Comparison of ENCODE assay signal across 1 cellular context in the genomic region with DNA sequence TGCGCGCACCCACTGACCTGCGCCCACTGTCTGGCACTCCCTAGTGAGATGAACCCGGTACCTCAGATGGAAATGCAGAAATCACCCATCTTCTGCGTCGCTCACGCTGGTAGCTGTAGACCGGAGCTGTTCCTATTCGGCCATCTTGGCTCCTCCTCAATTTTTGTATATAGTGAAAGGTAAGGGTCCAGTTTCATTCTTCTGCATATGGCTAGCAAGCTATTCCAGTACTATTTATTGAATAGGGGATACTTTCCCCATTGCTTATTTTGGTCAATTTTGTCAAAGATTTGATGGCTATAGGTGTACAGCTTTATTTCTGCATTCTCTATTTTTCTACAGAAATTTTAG.
A peak's percentile ranks its signal among the peaks of the same experiment; 100 is the strongest.
TF ChIP-seq lines count a peak whose summit lies in the region.
"Not testable (repeated sequence)": the region's sequence is repeated elsewhere in the genome, so short reads cannot be mapped to it uniquely, and the experiment has no call there.

No MANE protein-coding gene starts in this region.

TF ChIP-seq in K562, 482 proteins besides CTCF, POLR2A, EP300 and RAD21:
- TF ChIP-seq NRF1 (conservative IDR thresholded peaks at IDR 0.05 in 1 of 2, IDR thresholded peaks at IDR 0.05 in 1 of 2) (peak in 1 of 2 experiments; percentile 1; a peak in 1 of 4 replicates), ZBTB9 (CRISPR knock-in tag; IDR thresholded peaks at IDR 0.05) (0 out of 2 replicates have a peak, but pooled peaks have one; percentile 42), CEBPB (tag; IDR thresholded peaks at IDR 0.05) (0 out of 2 replicates have a peak, but pooled peaks have one; percentile 13), SMARCE1 (IDR thresholded peaks at IDR 0.05) (0 out of 2 replicates have a peak, but pooled peaks have one; percentile 7), L3MBTL2 (IDR thresholded peaks at IDR 0.05) (peak; percentile 29; the same call in 1 of the 2 replicates), EP400 (IDR thresholded peaks at IDR 0.05) (0 out of 2 replicates have a peak, but pooled peaks have one; percentile 25), NR2C2 (tag; IDR thresholded peaks at IDR 0.05) (0 out of 2 replicates have a peak, but pooled peaks have one; percentile 26), POLR2H (tag; IDR thresholded peaks at IDR 0.05; ENCODE audit: low read depth) (peak; percentile 67)
- TF ChIP-seq, protein P1, sequence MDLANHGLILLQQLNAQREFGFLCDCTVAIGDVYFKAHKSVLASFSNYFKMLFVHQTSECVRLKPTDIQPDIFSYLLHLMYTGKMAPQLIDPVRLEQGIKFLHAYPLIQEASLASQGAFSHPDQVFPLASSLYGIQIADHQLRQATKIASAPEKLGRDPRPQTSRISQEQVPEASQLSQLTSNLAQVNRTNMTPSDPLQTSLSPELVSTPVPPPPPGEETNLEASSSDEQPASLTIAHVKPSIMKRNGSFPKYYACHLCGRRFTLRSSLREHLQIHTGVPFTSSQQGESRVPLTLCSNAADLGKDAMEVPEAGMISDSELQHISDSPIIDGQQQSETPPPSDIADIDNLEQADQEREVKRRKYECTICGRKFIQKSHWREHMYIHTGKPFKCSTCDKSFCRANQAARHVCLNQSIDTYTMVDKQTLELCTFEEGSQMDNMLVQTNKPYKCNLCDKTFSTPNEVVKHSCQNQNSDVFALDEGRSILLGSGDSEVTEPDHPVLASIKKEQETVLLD (IDR thresholded peaks at IDR 0.05) = 0 out of 2 replicates have a peak, but pooled peaks have one; percentile 4
- TF ChIP-seq, protein P2, sequence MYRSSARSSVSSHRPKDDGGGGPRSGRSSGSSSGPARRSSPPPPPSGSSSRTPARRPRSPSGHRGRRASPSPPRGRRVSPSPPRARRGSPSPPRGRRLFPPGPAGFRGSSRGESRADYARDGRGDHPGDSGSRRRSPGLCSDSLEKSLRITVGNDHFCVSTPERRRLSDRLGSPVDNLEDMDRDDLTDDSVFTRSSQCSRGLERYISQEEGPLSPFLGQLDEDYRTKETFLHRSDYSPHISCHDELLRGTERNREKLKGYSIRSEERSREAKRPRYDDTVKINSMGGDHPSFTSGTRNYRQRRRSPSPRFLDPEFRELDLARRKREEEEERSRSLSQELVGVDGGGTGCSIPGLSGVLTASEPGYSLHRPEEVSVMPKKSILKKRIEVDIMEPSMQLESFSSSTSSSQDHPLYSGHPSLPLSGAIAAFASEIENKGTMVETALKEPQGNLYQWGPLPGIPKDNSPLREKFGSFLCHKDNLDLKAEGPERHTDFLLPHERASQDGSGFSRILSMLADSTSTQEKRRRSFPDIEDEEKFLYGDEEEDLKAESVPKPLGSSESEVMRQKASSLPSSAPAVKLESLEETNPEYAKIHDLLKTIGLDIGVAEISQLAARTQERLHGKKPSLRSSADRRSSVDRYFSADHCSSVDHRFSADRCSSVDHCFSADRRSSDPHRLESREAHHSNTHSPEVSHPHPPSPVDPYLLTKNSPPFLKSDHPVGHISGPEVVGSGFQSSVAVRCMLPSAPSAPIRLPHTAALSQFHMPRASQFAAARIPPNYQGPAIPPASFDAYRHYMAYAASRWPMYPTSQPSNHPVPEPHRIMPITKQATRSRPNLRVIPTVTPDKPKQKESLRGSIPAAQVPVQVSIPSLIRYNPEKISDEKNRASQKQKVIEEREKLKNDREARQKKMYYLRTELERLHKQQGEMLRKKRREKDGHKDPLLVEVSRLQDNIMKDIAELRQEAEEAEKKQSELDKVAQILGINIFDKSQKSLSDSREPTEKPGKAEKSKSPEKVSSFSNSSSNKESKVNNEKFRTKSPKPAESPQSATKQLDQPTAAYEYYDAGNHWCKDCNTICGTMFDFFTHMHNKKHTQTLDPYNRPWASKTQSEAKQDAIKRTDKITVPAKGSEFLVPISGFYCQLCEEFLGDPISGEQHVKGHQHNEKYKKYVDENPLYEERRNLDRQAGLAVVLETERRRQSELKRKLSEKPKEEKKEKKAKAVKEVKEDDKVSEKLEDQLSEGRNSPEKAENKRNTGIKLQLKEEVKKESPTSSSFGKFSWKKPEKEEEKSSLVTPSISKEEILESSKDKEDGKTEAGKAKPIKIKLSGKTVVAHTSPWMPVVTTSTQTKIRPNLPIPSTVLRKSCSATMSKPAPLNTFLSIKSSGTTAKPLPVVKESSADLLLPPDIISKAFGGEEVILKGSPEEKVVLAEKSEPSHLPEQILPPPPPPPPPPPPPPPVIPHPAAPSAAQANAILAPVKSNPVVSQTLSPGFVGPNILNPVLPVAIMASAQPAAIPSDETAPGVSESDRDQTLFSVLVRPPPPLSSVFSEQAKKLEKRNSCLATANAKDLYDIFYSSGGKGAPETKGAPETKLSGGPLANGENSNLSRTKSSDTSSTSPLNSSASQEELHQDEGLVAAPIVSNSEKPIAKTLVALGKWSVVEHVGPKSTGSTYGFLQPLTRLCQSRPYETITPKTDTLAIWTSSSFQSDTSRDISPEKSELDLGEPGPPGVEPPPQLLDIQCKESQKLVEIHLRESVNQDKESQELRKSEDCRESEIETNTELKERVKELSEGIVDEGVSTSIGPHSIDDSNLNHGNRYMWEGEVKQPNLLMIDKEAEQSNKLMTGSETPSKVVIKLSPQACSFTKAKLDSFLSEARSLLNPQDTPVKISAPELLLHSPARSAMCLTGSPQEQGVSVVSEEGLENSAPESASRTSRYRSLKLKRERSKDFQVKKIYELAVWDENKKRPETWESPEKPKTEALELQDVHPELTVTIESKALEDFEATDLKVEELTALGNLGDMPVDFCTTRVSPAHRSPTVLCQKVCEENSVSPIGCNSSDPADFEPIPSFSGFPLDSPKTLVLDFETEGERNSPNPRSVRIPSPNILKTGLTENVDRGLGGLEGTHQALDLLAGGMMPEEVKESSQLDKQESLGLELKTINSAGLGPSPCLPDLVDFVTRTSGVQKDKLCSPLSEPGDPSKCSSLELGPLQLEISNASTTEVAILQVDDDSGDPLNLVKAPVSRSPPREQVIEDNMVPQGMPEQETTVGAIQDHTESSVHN (IDR thresholded peaks at IDR 0.05; ENCODE audit: borderline replicate concordance in 1 of 2, low read depth in 1 of 2) = 0 out of 4 replicates have a peak, but pooled peaks of 1 of the 2 experiments have one; percentile 11
- TF ChIP-seq, protein P3, sequence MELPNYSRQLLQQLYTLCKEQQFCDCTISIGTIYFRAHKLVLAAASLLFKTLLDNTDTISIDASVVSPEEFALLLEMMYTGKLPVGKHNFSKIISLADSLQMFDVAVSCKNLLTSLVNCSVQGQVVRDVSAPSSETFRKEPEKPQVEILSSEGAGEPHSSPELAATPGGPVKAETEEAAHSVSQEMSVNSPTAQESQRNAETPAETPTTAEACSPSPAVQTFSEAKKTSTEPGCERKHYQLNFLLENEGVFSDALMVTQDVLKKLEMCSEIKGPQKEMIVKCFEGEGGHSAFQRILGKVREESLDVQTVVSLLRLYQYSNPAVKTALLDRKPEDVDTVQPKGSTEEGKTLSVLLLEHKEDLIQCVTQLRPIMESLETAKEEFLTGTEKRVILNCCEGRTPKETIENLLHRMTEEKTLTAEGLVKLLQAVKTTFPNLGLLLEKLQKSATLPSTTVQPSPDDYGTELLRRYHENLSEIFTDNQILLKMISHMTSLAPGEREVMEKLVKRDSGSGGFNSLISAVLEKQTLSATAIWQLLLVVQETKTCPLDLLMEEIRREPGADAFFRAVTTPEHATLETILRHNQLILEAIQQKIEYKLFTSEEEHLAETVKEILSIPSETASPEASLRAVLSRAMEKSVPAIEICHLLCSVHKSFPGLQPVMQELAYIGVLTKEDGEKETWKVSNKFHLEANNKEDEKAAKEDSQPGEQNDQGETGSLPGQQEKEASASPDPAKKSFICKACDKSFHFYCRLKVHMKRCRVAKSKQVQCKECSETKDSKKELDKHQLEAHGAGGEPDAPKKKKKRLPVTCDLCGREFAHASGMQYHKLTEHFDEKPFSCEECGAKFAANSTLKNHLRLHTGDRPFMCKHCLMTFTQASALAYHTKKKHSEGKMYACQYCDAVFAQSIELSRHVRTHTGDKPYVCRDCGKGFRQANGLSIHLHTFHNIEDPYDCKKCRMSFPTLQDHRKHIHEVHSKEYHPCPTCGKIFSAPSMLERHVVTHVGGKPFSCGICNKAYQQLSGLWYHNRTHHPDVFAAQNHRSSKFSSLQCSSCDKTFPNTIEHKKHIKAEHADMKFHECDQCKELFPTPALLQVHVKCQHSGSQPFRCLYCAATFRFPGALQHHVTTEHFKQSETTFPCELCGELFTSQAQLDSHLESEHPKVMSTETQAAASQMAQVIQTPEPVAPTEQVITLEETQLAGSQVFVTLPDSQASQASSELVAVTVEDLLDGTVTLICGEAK (IDR thresholded peaks at IDR 0.05) = 0 out of 2 replicates have a peak, but pooled peaks have one; percentile 22
- TF ChIP-seq, protein P3 (CRISPR knock-in tag; IDR thresholded peaks at IDR 0.05) = not testable (repeated sequence)
- TF ChIP-seq NR2C2 (CRISPR knock-in tag; IDR thresholded peaks at IDR 0.05) = not testable (repeated sequence)
